Comparison of ENCODE assay signal across 1 cellular context in genomic region chr18:56501896-56502295, GRCh38.
TF ChIP-seq lines count a peak whose summit lies in the region.

No MANE protein-coding gene starts in this region.

TF ChIP-seq in GM23338, 12 proteins besides CTCF, POLR2A, EP300 and RAD21 (continued from another document):
- TF ChIP-seq, protein P1, sequence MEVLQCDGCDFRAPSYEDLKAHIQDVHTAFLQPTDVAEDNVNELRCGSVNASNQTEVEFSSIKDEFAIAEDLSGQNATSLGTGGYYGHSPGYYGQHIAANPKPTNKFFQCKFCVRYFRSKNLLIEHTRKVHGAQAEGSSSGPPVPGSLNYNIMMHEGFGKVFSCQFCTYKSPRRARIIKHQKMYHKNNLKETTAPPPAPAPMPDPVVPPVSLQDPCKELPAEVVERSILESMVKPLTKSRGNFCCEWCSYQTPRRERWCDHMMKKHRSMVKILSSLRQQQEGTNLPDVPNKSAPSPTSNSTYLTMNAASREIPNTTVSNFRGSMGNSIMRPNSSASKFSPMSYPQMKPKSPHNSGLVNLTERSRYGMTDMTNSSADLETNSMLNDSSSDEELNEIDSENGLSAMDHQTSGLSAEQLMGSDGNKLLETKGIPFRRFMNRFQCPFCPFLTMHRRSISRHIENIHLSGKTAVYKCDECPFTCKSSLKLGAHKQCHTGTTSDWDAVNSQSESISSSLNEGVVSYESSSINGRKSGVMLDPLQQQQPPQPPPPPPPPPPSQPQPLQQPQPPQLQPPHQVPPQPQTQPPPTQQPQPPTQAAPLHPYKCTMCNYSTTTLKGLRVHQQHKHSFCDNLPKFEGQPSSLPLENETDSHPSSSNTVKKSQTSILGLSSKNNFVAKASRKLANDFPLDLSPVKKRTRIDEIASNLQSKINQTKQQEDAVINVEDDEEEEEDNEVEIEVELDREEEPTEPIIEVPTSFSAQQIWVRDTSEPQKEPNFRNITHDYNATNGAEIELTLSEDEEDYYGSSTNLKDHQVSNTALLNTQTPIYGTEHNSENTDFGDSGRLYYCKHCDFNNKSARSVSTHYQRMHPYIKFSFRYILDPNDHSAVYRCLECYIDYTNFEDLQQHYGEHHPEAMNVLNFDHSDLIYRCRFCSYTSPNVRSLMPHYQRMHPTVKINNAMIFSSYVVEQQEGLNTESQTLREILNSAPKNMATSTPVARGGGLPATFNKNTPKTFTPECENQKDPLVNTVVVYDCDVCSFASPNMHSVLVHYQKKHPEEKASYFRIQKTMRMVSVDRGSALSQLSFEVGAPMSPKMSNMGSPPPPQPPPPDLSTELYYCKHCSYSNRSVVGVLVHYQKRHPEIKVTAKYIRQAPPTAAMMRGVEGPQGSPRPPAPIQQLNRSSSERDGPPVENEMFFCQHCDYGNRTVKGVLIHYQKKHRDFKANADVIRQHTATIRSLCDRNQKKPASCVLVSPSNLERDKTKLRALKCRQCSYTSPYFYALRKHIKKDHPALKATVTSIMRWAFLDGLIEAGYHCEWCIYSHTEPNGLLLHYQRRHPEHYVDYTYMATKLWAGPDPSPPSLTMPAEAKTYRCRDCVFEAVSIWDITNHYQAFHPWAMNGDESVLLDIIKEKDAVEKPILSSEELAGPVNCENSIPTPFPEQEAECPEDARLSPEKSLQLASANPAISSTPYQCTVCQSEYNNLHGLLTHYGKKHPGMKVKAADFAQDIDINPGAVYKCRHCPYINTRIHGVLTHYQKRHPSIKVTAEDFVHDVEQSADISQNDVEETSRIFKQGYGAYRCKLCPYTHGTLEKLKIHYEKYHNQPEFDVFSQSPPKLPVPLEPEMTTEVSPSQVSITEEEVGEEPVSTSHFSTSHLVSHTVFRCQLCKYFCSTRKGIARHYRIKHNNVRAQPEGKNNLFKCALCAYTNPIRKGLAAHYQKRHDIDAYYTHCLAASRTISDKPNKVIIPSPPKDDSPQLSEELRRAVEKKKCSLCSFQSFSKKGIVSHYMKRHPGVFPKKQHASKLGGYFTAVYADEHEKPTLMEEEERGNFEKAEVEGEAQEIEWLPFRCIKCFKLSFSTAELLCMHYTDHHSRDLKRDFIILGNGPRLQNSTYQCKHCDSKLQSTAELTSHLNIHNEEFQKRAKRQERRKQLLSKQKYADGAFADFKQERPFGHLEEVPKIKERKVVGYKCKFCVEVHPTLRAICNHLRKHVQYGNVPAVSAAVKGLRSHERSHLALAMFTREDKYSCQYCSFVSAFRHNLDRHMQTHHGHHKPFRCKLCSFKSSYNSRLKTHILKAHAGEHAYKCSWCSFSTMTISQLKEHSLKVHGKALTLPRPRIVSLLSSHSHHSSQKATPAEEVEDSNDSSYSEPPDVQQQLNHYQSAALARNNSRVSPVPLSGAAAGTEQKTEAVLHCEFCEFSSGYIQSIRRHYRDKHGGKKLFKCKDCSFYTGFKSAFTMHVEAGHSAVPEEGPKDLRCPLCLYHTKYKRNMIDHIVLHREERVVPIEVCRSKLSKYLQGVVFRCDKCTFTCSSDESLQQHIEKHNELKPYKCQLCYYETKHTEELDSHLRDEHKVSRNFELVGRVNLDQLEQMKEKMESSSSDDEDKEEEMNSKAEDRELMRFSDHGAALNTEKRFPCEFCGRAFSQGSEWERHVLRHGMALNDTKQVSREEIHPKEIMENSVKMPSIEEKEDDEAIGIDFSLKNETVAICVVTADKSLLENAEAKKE (CRISPR knock-in tag; IDR thresholded peaks at IDR 0.05) = no peak
- TF ChIP-seq ETS1 (IDR thresholded peaks at IDR 0.05) = no peak
- TF ChIP-seq ZNF114 (CRISPR knock-in tag; IDR thresholded peaks at IDR 0.05) = no peak
- TF ChIP-seq REST (IDR thresholded peaks at IDR 0.05; ENCODE audit: unreplicated experiment) = no peak
- no peak for TF ChIP-seq POLR2AphosphoS5 (IDR thresholded peaks at IDR 0.05; ENCODE audit: low read depth)
- TF ChIP-seq CREB1 (CRISPR knock-in tag; IDR thresholded peaks at IDR 0.05; ENCODE audit: low read depth) = no peak
- no peak for TF ChIP-seq NANOG (IDR thresholded peaks at IDR 0.05; ENCODE audit: borderline replicate concordance)
- TF ChIP-seq EZH2phosphoT487 (IDR thresholded peaks at IDR 0.05; ENCODE audit: unreplicated experiment) = no peak
- no peak for TF ChIP-seq STAT1 (IDR thresholded peaks at IDR 0.05; ENCODE audit: unreplicated experiment)
- no peak for TF ChIP-seq JUNB (IDR thresholded peaks at IDR 0.05; ENCODE audit: unreplicated experiment)
- no peak for TF ChIP-seq EZH2 (IDR thresholded peaks at IDR 0.05; ENCODE audit: low read depth, unreplicated experiment)
